ENCODE assay signal across 28 cellular contexts in the genomic region with DNA sequence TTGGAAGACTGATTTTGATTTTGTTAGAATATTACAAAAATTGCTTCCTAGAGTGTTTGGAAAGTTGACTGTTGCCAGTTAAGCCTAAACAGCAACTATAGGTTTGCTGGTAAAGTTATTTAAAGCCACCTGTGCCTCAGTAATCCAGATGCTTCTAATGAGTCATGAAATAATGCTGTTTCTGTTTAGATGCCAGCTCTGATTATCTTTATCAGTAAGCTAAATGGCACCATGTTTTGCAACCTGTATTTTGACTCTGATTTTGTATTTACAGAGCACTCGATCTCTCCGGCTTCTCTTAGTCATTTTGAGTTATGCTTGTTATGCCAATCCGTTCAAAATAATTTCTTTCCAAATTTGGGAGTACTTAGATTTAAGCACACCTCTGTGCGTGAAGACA.
"Had no signal": no experiment of that assay in that cellular context is flagged by ENCODE, and none has a peak within 500 bp of the region (broad histone marks: within the 10 kb centered on the region; RNA-seq: fewer than 3 reads in every experiment).

No MANE protein-coding gene starts in this region.

- H3K9me3 Mint-ChIP-seq: activated CD4-positive, alpha-beta memory T cell treated with anti-CD3 and anti-CD28 coated beads for 36 hours; activated CD4-positive, alpha-beta T cell treated with anti-CD3 and anti-CD28 coated beads, Interleukin-2, amount 10 ng/mL, durations not matched to agents 24 days and 14 days; activated naive CD4-positive, alpha-beta T cell treated with anti-CD3 and anti-CD28 coated beads for 36 hours; activated naive CD4-positive, alpha-beta T cell treated with anti-CD3 and anti-CD28 coated beads, Interleukin-2, amount 50 U/mL, for 24 hours; activated naive CD8-positive, alpha-beta T cell treated with anti-CD3 and anti-CD28 coated beads for 36 hours; activated naive CD8-positive, alpha-beta T cell treated with anti-CD3 and anti-CD28 coated beads, Interleukin-2, amount 50 U/mL, for 24 hours; activated T-helper 1 cell treated with anti-CD3 and anti-CD28 coated beads, Interleukin-12 subunit alpha, Interleukin-12 subunit beta, Interleukin-2, Interleukin-4 antibody, amounts not matched to agents 30 ng/mL and 10 ng/mL and 1 ng/mL, durations not matched to agents 14 hours and 24 hours and 36 hours; activated T-helper 2 cell treated with anti-CD3 and anti-CD28 coated beads, Interferon-gamma antibody, Interleukin-2, Interleukin-4, amounts not matched to agents 10 μg/mL and 5 μg/mL and 100 μg/mL, durations not matched to agents 14 hours and 24 hours and 36 hours had no signal

- ATAC-seq: activated CD4-positive, alpha-beta T cell treated with anti-CD3 and anti-CD28 coated beads for 36 hours; activated CD8-positive, alpha-beta memory T cell treated with anti-CD3 and anti-CD28 coated beads, Interleukin-2, amount 10 ng/mL, durations not matched to agents 7 days and 5 days; activated CD8-positive, alpha-beta T cell treated with anti-CD3 and anti-CD28 coated beads, Interleukin-2, amount 10 ng/mL, durations not matched to agents 7 days and 5 days; activated naive CD8-positive, alpha-beta T cell treated with anti-CD3 and anti-CD28 coated beads, Interleukin-2, amount 50 U/mL, for 24 hours; gastroesophageal sphincter; heart right ventricle had no signal

- H3K27ac Mint-ChIP-seq: activated CD4-positive, alpha-beta memory T cell treated with anti-CD3 and anti-CD28 coated beads for 36 hours; activated CD4-positive, alpha-beta T cell treated with anti-CD3 and anti-CD28 coated beads for 36 hours; activated CD4-positive, alpha-beta T cell treated with anti-CD3 and anti-CD28 coated beads, Interleukin-2, amount 10 ng/mL, durations not matched to agents 24 days and 14 days; activated CD8-positive, alpha-beta memory T cell treated with anti-CD3 and anti-CD28 coated beads, Interleukin-2, amount 10 ng/mL, durations not matched to agents 7 days and 5 days; activated CD8-positive, alpha-beta T cell treated with anti-CD3 and anti-CD28 coated beads, Interleukin-2, amount 10 ng/mL, durations not matched to agents 7 days and 5 days; activated naive CD4-positive, alpha-beta T cell treated with anti-CD3 and anti-CD28 coated beads for 36 hours; activated naive CD4-positive, alpha-beta T cell treated with anti-CD3 and anti-CD28 coated beads, Interleukin-2, amount 50 U/mL, for 24 hours; activated naive CD8-positive, alpha-beta T cell treated with anti-CD3 and anti-CD28 coated beads for 36 hours; activated naive CD8-positive, alpha-beta T cell treated with anti-CD3 and anti-CD28 coated beads, Interleukin-2, amount 50 U/mL, for 24 hours; activated T-helper 1 cell treated with anti-CD3 and anti-CD28 coated beads, Interleukin-12 subunit alpha, Interleukin-12 subunit beta, Interleukin-2, Interleukin-4 antibody, amounts not matched to agents 30 ng/mL and 10 ng/mL and 1 ng/mL, durations not matched to agents 14 hours and 24 hours and 36 hours; activated T-helper 2 cell treated with anti-CD3 and anti-CD28 coated beads, Interferon-gamma antibody, Interleukin-2, Interleukin-4, amounts not matched to agents 10 μg/mL and 5 μg/mL and 100 μg/mL, durations not matched to agents 14 hours and 24 hours and 36 hours; brain had no signal

- H3K36me3 Mint-ChIP-seq: activated CD8-positive, alpha-beta memory T cell treated with anti-CD3 and anti-CD28 coated beads, Interleukin-2, amount 10 ng/mL, durations not matched to agents 7 days and 5 days; brain had no signal

- DNase-seq: activated CD4-positive, alpha-beta memory T cell treated with anti-CD3 and anti-CD28 coated beads for 36 hours; activated CD4-positive, alpha-beta T cell treated with anti-CD3 and anti-CD28 coated beads for 36 hours; activated CD4-positive, alpha-beta T cell treated with anti-CD3 and anti-CD28 coated beads, Interleukin-2, amount 10 ng/mL, durations not matched to agents 24 days and 14 days; activated CD4-positive, CD25-positive, alpha-beta regulatory T cell; activated CD4-positive, CD25-positive, alpha-beta regulatory T cell treated with anti-CD3 and anti-CD28 coated beads, Interleukin-2, amount 50 U/mL, for 72 hours; activated CD8-positive, alpha-beta memory T cell treated with anti-CD3 and anti-CD28 coated beads, Interleukin-2, amount 10 ng/mL, durations not matched to agents 7 days and 5 days; activated CD8-positive, alpha-beta memory T cell treated with anti-CD3 and anti-CD28 coated beads, Interleukin-2, amount 50 U/mL, for 4 hours; activated CD8-positive, alpha-beta T cell treated with anti-CD3 and anti-CD28 coated beads, Interleukin-2, amount 10 ng/mL, durations not matched to agents 7 days and 5 days; activated effector memory CD4-positive, alpha-beta T cell treated with anti-CD3 and anti-CD28 coated beads, Interleukin-2, amount 50 U/mL, for 16 hours; activated naive CD4-positive, alpha-beta T cell treated with anti-CD3 and anti-CD28 coated beads for 36 hours; activated naive CD8-positive, alpha-beta T cell treated with anti-CD3 and anti-CD28 coated beads for 36 hours; activated naive CD8-positive, alpha-beta T cell treated with anti-CD3 and anti-CD28 coated beads, Interleukin-2, amount 50 U/mL, for 24 hours; activated T-cell treated with anti-CD3 and anti-CD28 coated beads, Interleukin-2, amount 50 U/mL, for 1 hour; activated T-cell treated with anti-CD3 and anti-CD28 coated beads, Interleukin-2, amount 50 U/mL, for 48 hours; adrenal gland; central memory CD4-positive, alpha-beta T cell; cerebellar nuclear complex; colonic mucosa; effector CD8-positive, alpha-beta T cell; esophagus squamous epithelium; foreskin melanocyte; heart right ventricle; T-helper 2 cell had no signal

- H3K4me3 Mint-ChIP-seq: activated CD4-positive, alpha-beta memory T cell treated with anti-CD3 and anti-CD28 coated beads for 36 hours; activated CD4-positive, alpha-beta T cell treated with anti-CD3 and anti-CD28 coated beads for 36 hours; activated CD4-positive, alpha-beta T cell treated with anti-CD3 and anti-CD28 coated beads, Interleukin-2, amount 10 ng/mL, durations not matched to agents 24 days and 14 days; activated CD8-positive, alpha-beta memory T cell treated with anti-CD3 and anti-CD28 coated beads, Interleukin-2, amount 10 ng/mL, durations not matched to agents 7 days and 5 days; activated CD8-positive, alpha-beta T cell treated with anti-CD3 and anti-CD28 coated beads, Interleukin-2, amount 10 ng/mL, durations not matched to agents 7 days and 5 days; activated naive CD4-positive, alpha-beta T cell treated with anti-CD3 and anti-CD28 coated beads for 36 hours; activated naive CD4-positive, alpha-beta T cell treated with anti-CD3 and anti-CD28 coated beads, Interleukin-2, amount 50 U/mL, for 24 hours; activated naive CD8-positive, alpha-beta T cell treated with anti-CD3 and anti-CD28 coated beads for 36 hours; activated naive CD8-positive, alpha-beta T cell treated with anti-CD3 and anti-CD28 coated beads, Interleukin-2, amount 50 U/mL, for 24 hours; activated T-helper 1 cell treated with anti-CD3 and anti-CD28 coated beads, Interleukin-12 subunit alpha, Interleukin-12 subunit beta, Interleukin-2, Interleukin-4 antibody, amounts not matched to agents 30 ng/mL and 10 ng/mL and 1 ng/mL, durations not matched to agents 14 hours and 24 hours and 36 hours; brain had no signal

- H3K27me3 Mint-ChIP-seq: activated CD4-positive, alpha-beta memory T cell treated with anti-CD3 and anti-CD28 coated beads for 36 hours; activated CD4-positive, alpha-beta T cell treated with anti-CD3 and anti-CD28 coated beads for 36 hours; activated CD4-positive, alpha-beta T cell treated with anti-CD3 and anti-CD28 coated beads, Interleukin-2, amount 10 ng/mL, durations not matched to agents 24 days and 14 days; activated CD8-positive, alpha-beta memory T cell treated with anti-CD3 and anti-CD28 coated beads, Interleukin-2, amount 10 ng/mL, durations not matched to agents 7 days and 5 days; activated naive CD4-positive, alpha-beta T cell treated with anti-CD3 and anti-CD28 coated beads, Interleukin-2, amount 50 U/mL, for 24 hours; activated naive CD8-positive, alpha-beta T cell treated with anti-CD3 and anti-CD28 coated beads for 36 hours; activated naive CD8-positive, alpha-beta T cell treated with anti-CD3 and anti-CD28 coated beads, Interleukin-2, amount 50 U/mL, for 24 hours; brain had no signal

- H3K4me1 Mint-ChIP-seq: activated CD4-positive, alpha-beta T cell treated with anti-CD3 and anti-CD28 coated beads for 36 hours; activated CD4-positive, alpha-beta T cell treated with anti-CD3 and anti-CD28 coated beads, Interleukin-2, amount 10 ng/mL, durations not matched to agents 24 days and 14 days; activated CD8-positive, alpha-beta memory T cell treated with anti-CD3 and anti-CD28 coated beads, Interleukin-2, amount 10 ng/mL, durations not matched to agents 7 days and 5 days; activated naive CD4-positive, alpha-beta T cell treated with anti-CD3 and anti-CD28 coated beads, Interleukin-2, amount 50 U/mL, for 24 hours; activated naive CD8-positive, alpha-beta T cell treated with anti-CD3 and anti-CD28 coated beads for 36 hours; activated naive CD8-positive, alpha-beta T cell treated with anti-CD3 and anti-CD28 coated beads, Interleukin-2, amount 50 U/mL, for 24 hours had no signal
